ENCODE assay signal across 8 cellular contexts in the genomic region with DNA sequence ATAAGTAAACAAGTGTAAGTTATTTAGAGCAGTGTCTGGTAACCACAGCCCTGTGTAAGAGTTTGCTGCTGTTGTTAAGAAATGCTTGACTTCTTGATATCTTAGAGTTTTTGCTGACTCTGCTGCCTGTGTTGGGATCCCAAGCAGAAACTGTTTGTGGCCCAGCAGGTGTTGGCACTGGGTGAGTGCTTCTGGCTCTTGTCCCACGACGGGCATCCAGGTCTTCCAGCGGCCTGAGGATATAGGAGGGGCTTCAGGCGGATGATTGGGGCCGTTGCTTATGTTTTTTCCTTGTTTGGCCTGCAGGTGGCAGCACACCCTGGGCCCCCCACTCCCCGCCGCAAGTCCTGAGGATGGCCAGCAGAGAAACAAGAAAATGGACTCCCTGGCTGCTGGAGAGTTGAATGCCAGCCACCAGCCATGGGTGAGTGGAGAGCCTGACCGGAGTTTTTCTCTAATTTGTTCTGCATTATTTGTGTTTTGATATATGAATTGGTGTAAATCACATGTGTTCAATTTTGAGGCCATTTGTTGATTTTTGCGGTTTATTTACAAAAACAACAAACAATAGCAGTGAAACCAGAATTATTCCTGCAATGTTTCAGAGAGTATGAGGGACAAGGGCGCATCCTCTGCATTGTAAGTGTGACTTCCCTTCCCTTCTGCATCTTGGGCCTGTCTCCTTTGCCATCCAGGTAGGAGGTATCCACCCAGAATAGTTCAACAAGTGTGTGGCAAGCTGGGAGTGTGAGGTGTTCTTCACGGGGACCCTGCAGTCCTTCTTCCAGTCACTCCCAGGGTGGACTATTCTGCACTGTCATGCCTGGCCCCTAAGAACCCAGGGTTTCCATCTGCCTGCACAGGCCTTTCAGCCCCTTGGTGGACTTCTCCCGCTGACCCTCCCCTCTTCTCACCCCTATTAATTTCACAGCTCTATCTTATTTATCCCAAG. TPM values are rescaled to one million over a fixed set of nuclear protein-coding genes. Genes with fewer than 3 reads are reported as not detected.
A peak's percentile ranks its signal among the peaks of the same experiment; 100 is the strongest.
DNase-seq lines count a peak whose midpoint lies in the region; ATAC-seq and TF ChIP-seq lines count a peak whose summit lies in the region.

No MANE protein-coding gene starts in this region.

- peaks cover 14% of the 10 kb centered on the region for H3K4me1 Mint-ChIP-seq in endodermal cell
- H3K4me1 Mint-ChIP-seq in mesothelial cell of epicardium, result peaks cover 49% of the 10 kb centered on the region
- H3K4me1 Mint-ChIP-seq in stimulated activated naive CD8-positive, alpha-beta T cell treated with anti-CD3 and anti-CD28 coated beads, Interleukin-15, amount 100 ng/mL, for 72 hours, result peaks cover 98% of the 10 kb centered on the region

- no peaks in the 10 kb centered on the region for H3K9me3 Mint-ChIP-seq in endodermal cell
- H3K9me3 Mint-ChIP-seq in mesothelial cell of epicardium, result no peaks in the 10 kb centered on the region
- no peaks in the 10 kb centered on the region for H3K9me3 Mint-ChIP-seq in stimulated activated naive CD8-positive, alpha-beta T cell treated with anti-CD3 and anti-CD28 coated beads, Interleukin-15, amount 100 ng/mL, for 72 hours

- no peaks in the 10 kb centered on the region for H3K36me3 ChIP-seq in endodermal cell (ENCODE audit: control insufficient read depth, insufficient read depth, low read length)

- H3K27ac Mint-ChIP-seq in endodermal cell, result peak overlapping the region; percentile 9
- peak overlapping the region; percentile 91 for H3K27ac Mint-ChIP-seq in mesothelial cell of epicardium
- peak overlapping the region; percentile 63 to 89 for H3K27ac Mint-ChIP-seq in stimulated activated naive CD8-positive, alpha-beta T cell treated with anti-CD3 and anti-CD28 coated beads, Interleukin-15, amount 100 ng/mL, for 72 hours

- peak; percentile 94 for TF ChIP-seq CTCF in endodermal cell (conservative IDR thresholded peaks at IDR 0.05)
- TF ChIP-seq CTCF in mesothelial cell of epicardium (IDR thresholded peaks at IDR 0.05; ENCODE audit: unreplicated experiment), result peak; percentile 86

- H3K9me3 ChIP-seq in endodermal cell (ENCODE audit: control insufficient read depth, low read length), result no peaks in the 10 kb centered on the region

- no peaks in the 10 kb centered on the region for H3K27me3 ChIP-seq in endodermal cell (ENCODE audit: control insufficient read depth, insufficient read depth, low read length, poor library complexity, severe bottlenecking)

- no peak overlapping the region for H3K27ac ChIP-seq in endodermal cell (ENCODE audit: low read depth, low read length)

- H3K4me3 Mint-ChIP-seq in endodermal cell (no peak overlapping the region), mesothelial cell of epicardium (peak overlapping the region; percentile 36)
- peak overlapping the region; percentile 51 to 73 for H3K4me3 Mint-ChIP-seq in stimulated activated naive CD8-positive, alpha-beta T cell treated with anti-CD3 and anti-CD28 coated beads, Interleukin-15, amount 100 ng/mL, for 72 hours

- H3K4me1 ChIP-seq in endodermal cell (ENCODE audit: control insufficient read depth, insufficient read depth, low read length), result no peaks in the 10 kb centered on the region

- ATAC-seq in HG03432 (IDR thresholded peaks at IDR 0.05; ENCODE audit: unreplicated experiment) (peak; percentile 36), GM18519 (IDR thresholded peaks at IDR 0.05; ENCODE audit: low FRiP score, unreplicated experiment) (no peak)
- ATAC-seq in stimulated activated naive CD8-positive, alpha-beta T cell treated with anti-CD3 and anti-CD28 coated beads, Interleukin-15, amount 100 ng/mL, for 72 hours, result peak; percentile 75

- no peak overlapping the region for H3K9ac ChIP-seq in endodermal cell (ENCODE audit: extremely low read depth, low read length, poor library complexity, severe bottlenecking)

- no peak overlapping the region for H3K4me3 ChIP-seq in endodermal cell (ENCODE audit: low read length)

- 33 to 34% methylated on average over 6 to 12 of the region's 12 CpGs for WGBS in endodermal cell (ENCODE audit: insufficient coverage in 1 of 2, insufficient read length in 1 of 2), 2 experiments

- peak; percentile 77 for DNase-seq in DMS53 treated with DMSO at 0.1 percent for 48 hours (lab: John Stamatoyannopoulos, UW; ENCODE audit: unreplicated experiment)
- DNase-seq in NOMO-1 (lab: John Stamatoyannopoulos, UW; ENCODE audit: unreplicated experiment in 2 of 2), result peak; percentile 75 to 76
- DNase-seq in activated CD8-positive, alpha-beta memory T cell treated with anti-CD3 and anti-CD28 coated beads for 24 hours, result peak; percentile 85
- DNase-seq in endodermal cell, result peak; percentile 92
- peak; percentile 50 to 85 for DNase-seq in mesothelial cell of epicardium (ENCODE audit: low spot score in 2 of 2, unreplicated experiment in 2 of 2)
- peak; percentile 62 to 66 for DNase-seq in stimulated activated naive CD8-positive, alpha-beta T cell treated with anti-CD3 and anti-CD28 coated beads, Interleukin-15, amount 100 ng/mL, for 72 hours

- no peaks in the 10 kb centered on the region for H3K27me3 Mint-ChIP-seq in endodermal cell (ENCODE audit: insufficient read depth)
- H3K27me3 Mint-ChIP-seq in mesothelial cell of epicardium (ENCODE audit: low read depth), result no peaks in the 10 kb centered on the region
- no peaks in the 10 kb centered on the region for H3K27me3 Mint-ChIP-seq in stimulated activated naive CD8-positive, alpha-beta T cell treated with anti-CD3 and anti-CD28 coated beads, Interleukin-15, amount 100 ng/mL, for 72 hours

- H3K36me3 Mint-ChIP-seq in endodermal cell (ENCODE audit: low read depth) (no peaks in the 10 kb centered on the region), mesothelial cell of epicardium (peaks cover 7% of the 10 kb centered on the region)

RNA-seq across cellular contexts. Expression of a gene that starts 50.3 kb away (rescaled TPM):
- total RNA-seq in endodermal cell, result 1 to 10 TPM; 4.9 to 8.2 TPM
- polyA plus RNA-seq in endodermal cell (2013, experiment 1 of 2), result 2.2 TPM
- polyA plus RNA-seq in endodermal cell (2013, experiment 2 of 2), result 2.2 TPM
- total RNA-seq in mesothelial cell of epicardium, result 27.7 to 31.1 TPM (median 30.8 TPM) in 3 replicates

Comparison
In these comparisons a context has a peak if more than half of its experiments do, and no peak if none do; other contexts are left out.
1. H3K27ac Mint-ChIP-seq: peak in every context shown above with its lines; median percentile 91 in mesothelial cell of epicardium; 76 in stimulated activated naive CD8-positive, alpha-beta T cell treated with anti-CD3 and anti-CD28 coated beads, Interleukin-15, amount 100 ng/mL, for 72 hours; 9 in endodermal cell.